In the genomic region with DNA sequence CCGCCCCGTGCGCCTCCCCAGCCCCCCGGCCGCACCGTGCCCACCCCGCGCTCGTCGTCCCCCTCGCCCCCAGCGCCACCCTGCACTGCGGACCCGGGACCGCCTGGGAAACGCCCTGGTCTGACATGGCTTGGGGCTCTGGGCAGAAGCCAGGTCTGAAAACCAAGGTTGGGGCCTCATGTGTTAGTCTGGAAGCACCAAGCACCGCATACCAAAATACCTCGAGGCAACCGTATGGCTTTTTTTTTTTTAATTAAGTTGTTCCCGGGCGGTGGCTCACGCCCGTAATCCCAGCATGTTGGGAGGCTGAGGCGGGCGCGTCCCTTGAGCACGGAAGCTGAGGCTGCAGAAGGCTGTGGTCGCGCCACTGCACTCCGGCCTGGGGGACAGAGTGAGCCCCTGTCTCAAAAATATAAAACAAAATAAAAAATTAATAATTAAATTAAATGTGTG, we compare ENCODE assay signal across 8 cellular contexts.
DNase-seq lines count a peak whose midpoint lies in the region; ATAC-seq and TF ChIP-seq lines count a peak whose summit lies in the region.

No MANE protein-coding gene starts in this region.

- ATAC-seq in GM19372 (IDR thresholded peaks at IDR 0.05; ENCODE audit: low read depth, unreplicated experiment), result peak; percentile 14
- peak; percentile 16 for ATAC-seq in HG03460 (IDR thresholded peaks at IDR 0.05; ENCODE audit: unreplicated experiment)

- peaks cover 7% of the 10 kb centered on the region for H3K4me1 ChIP-seq in parathyroid adenoma

- DNase-seq in CD1c-positive myeloid dendritic cell (ENCODE audit: extremely low spot score) (peak; percentile 39), foreskin fibroblast (peak in 1 of 2 donors; percentile 66), NCI-H128 (lab: John Stamatoyannopoulos, UW; ENCODE audit: unreplicated experiment) (no peak), NCI-H1694 (lab: John Stamatoyannopoulos, UW) (no peak)

- H3K9ac ChIP-seq in parathyroid adenoma, result no peak overlapping the region

- no peak for TF ChIP-seq CTCF in VCaP (conservative IDR thresholded peaks at IDR 0.05)
- TF ChIP-seq CTCF in foreskin fibroblast (IDR thresholded peaks at IDR 0.05; ENCODE audit: low read depth, low read length), result no peak
- TF ChIP-seq CTCF in parathyroid adenoma (IDR thresholded peaks at IDR 0.05), result no peak

- peak overlapping the region; percentile 39 to 55 for H3K4me3 ChIP-seq in foreskin fibroblast (ENCODE audit: low read depth in 1 of 2, low read length in 2 of 2)
- H3K4me3 ChIP-seq in parathyroid adenoma (ENCODE audit: low read depth, low read length), result peak overlapping the region; percentile 48

- H3K27ac ChIP-seq in VCaP (peak overlapping the region; percentile 100), parathyroid adenoma (peak overlapping the region; percentile 99)

- H3K4me2 ChIP-seq in parathyroid adenoma (ENCODE audit: low read length), result peak overlapping the region; percentile 68

- no peaks in the 10 kb centered on the region for H3K9me3 ChIP-seq in parathyroid adenoma (ENCODE audit: control insufficient read depth, low read length)

- no peaks in the 10 kb centered on the region for H3K27me3 ChIP-seq in parathyroid adenoma (ENCODE audit: control insufficient read depth, insufficient read depth, low read length)

- H2AFZ ChIP-seq in parathyroid adenoma, result peak overlapping the region; percentile 82

- H3K79me2 ChIP-seq in parathyroid adenoma, result peaks cover 3% of the 10 kb centered on the region

- H3K36me3 ChIP-seq in parathyroid adenoma (ENCODE audit: control insufficient read depth, insufficient read depth, low read length), result no peaks in the 10 kb centered on the region
